Comparison of ENCODE assay signal across 31 cellular contexts in the genomic region with DNA sequence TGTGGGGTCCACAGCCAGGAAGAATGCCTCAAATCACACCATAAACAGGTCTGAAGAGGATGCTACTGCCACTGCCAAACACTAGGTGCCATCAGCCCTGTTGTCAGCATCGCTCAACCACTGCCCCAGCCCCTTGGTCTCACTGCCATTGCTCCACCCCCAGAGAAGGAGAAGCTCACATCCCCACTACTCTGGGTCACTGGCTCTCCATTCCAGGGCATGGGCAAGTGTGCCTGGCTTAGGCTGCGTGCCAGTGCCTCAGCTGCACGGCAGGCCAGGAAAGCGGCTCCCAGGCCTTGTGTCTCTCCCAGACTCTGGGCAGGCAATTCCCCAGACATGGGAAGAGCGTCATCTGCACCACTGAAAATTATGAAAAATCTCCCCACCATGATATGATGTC. TPM values are rescaled to one million over a fixed set of nuclear protein-coding genes. Genes with fewer than 3 reads are reported as not detected.
DNase-seq lines count a peak whose midpoint lies in the region; ATAC-seq and TF ChIP-seq lines count a peak whose summit lies in the region.
"Had no signal": no experiment of that assay in that cellular context is flagged by ENCODE, and none has a peak within 500 bp of the region (broad histone marks: within the 10 kb centered on the region; RNA-seq: fewer than 3 reads in every experiment).

No MANE protein-coding gene starts in this region.

- ATAC-seq in WTC11, result peak; percentile 85
- ATAC-seq in left lung, result peak; percentile 7
- ATAC-seq in sciatic nerve, result peak; percentile 9
- no peak for ATAC-seq in PC-3
- ATAC-seq: activated T-cell treated with anti-CD3 and anti-CD28 coated beads, Interleukin-2, amount 50 U/mL, for 72 hours; esophagus mucosa; foreskin keratinocyte; K562; Panc1 had no signal

- peak overlapping the region in 1 of 2 donors; percentile 56 for H3K4me3 ChIP-seq in left lung
- no peak overlapping the region for H3K4me3 ChIP-seq in PC-3 (ENCODE audit: low read length)
- H3K4me3 ChIP-seq in thyroid gland (replicated peaks in 1 of 3), result no peak overlapping the region
- H3K4me3 ChIP-seq: breast epithelium, K562, MG63, smooth muscle cell had no signal

- no peaks in the 10 kb centered on the region for H3K9me3 Mint-ChIP-seq in WTC11
- H3K9me3 Mint-ChIP-seq: activated B cell treated with CpG ODN at 0.5 μM for 24 hours; activated T-cell treated with anti-CD3 and anti-CD28 coated beads, Interleukin-2, amount 50 U/mL, for 72 hours; CD4-positive, CD25-positive, alpha-beta regulatory T cell; naive B cell; type B pancreatic cell had no signal

- H3K27ac ChIP-seq in left lung (peak overlapping the region in 1 of 2 donors; percentile 88), PC-3 (ENCODE audit: low read length) (no peak overlapping the region), thyroid gland (no peak overlapping the region)
- H3K27ac ChIP-seq: breast epithelium, foreskin keratinocyte had no signal

- H3K4me2 ChIP-seq in PC-3 (ENCODE audit: low read length), result no peak overlapping the region
- H3K4me2 ChIP-seq: smooth muscle cell had no signal

- 75 to 90% methylated on average over 5 of the region's 5 CpGs for WGBS in thyroid gland, 2 donors

- no TSS peak for BruUV-seq in PC-3 (replicated peaks; lab: Mats Ljungman, UMichigan)

- CTCF ChIA-PET in WTC11 (lab: Charles Lee) (interaction anchor here (1.0 to 1.3 kb wide), 2 partner anchors 31 to 48 kb away, joined by 3 read pairs; no protein-coding TSS in a partner anchor), PC-3 (lab: Charles Lee) (no interaction called here)

- peaks cover 3% of the 10 kb centered on the region; the same call in 1 of the 2 replicates for H3K4me1 Mint-ChIP-seq in WTC11

- H4K20me1 ChIP-seq in PC-3 (ENCODE audit: low read length), result no peaks in the 10 kb centered on the region

- DNase-seq in CD1c-positive myeloid dendritic cell (ENCODE audit: extremely low spot score), result peak; percentile 79
- DNase-seq in WTC11 (ENCODE audit: low spot score), result no peak
- DNase-seq in left lung, result peak in 1 of 2 donors; percentile 76
- no peak for DNase-seq in sciatic nerve (ENCODE audit: low spot score)
- DNase-seq in PC-3, result no peak
- no peak for DNase-seq in thyroid gland
- DNase-seq in GDM1 (lab: John Stamatoyannopoulos, UW), result no peak
- DNase-seq: activated B cell treated with CpG ODN at 0.5 μM for 24 hours; activated CD4-positive, alpha-beta T cell treated with anti-CD3 and anti-CD28 coated beads, Interleukin-2, amount 50 U/mL, for 1 hour; activated naive CD4-positive, alpha-beta T cell treated with Interleukin-2 at 50 U/mL for 16 hours; activated T-cell treated with anti-CD3 and anti-CD28 coated beads, Interleukin-2, amount 50 U/mL, for 72 hours; amniotic stem cell; CD4-positive, CD25-positive, alpha-beta regulatory T cell; EL; foreskin keratinocyte; mesendoderm; MG63; naive B cell; NCI-H1105 treated with DMSO at 0.1 percent for 48 hours; NCI-H1930; NCI-H524 treated with DMSO at 0.1 percent for 48 hours; SHP77 treated with DMSO at 0.1 percent for 48 hours; stimulated activated CD4-positive, alpha-beta T cell treated with anti-CD3 and anti-CD28 coated beads, Interleukin-2, amount 100 ng/mL, for 24 hours; T1000 had no signal

- H2AFZ ChIP-seq in PC-3 (ENCODE audit: low read length), result no peak overlapping the region

- H3K4me3 Mint-ChIP-seq in WTC11, result no peak overlapping the region
- H3K4me3 Mint-ChIP-seq: activated B cell treated with CpG ODN at 0.5 μM for 24 hours; activated T-cell treated with anti-CD3 and anti-CD28 coated beads, Interleukin-2, amount 50 U/mL, for 72 hours; CD4-positive, CD25-positive, alpha-beta regulatory T cell; type B pancreatic cell had no signal

- no peaks in the 10 kb centered on the region for H3K79me2 ChIP-seq in PC-3 (ENCODE audit: low read length)

- H3K36me3 ChIP-seq in left lung (peaks cover 0 to 14% of the 10 kb centered on the region in 2 donors), PC-3 (ENCODE audit: low read depth, low read length) (no peaks in the 10 kb centered on the region; the same call in 1 of the 2 replicates), thyroid gland (no peaks in the 10 kb centered on the region)
- H3K36me3 ChIP-seq: breast epithelium had no signal

- H3F3A ChIP-seq in PC-3 (ENCODE audit: low read length, unreplicated experiment), result no peaks in the 10 kb centered on the region

- no peak overlapping the region for H3K27ac Mint-ChIP-seq in WTC11
- H3K27ac Mint-ChIP-seq: activated B cell treated with CpG ODN at 0.5 μM for 24 hours, type B pancreatic cell had no signal

- H3K9ac ChIP-seq in PC-3 (ENCODE audit: low read length), result no peak overlapping the region

- no peaks in the 10 kb centered on the region for H3K9me3 ChIP-seq in left lung
- no peaks in the 10 kb centered on the region for H3K9me3 ChIP-seq in PC-3 (ENCODE audit: low read length)
- no peaks in the 10 kb centered on the region for H3K9me3 ChIP-seq in thyroid gland
- H3K9me3 ChIP-seq: breast epithelium, MG63 had no signal

- no peak for TF ChIP-seq POLR2A in thyroid gland (IDR thresholded peaks at IDR 0.05)

- POLR2A ChIA-PET in WTC11 (lab: Charles Lee), result no interaction called here
- POLR2A ChIA-PET in PC-3 (lab: Charles Lee; ENCODE audit: unreplicated experiment), result no interaction called here

- H3K9me2 ChIP-seq in PC-3 (replicated peaks; ENCODE audit: low read length), result no peaks in the 10 kb centered on the region

- TF ChIP-seq CTCF in WTC11 (IDR thresholded peaks at IDR 0.05) (no peak), left lung (IDR thresholded peaks at IDR 0.05) (no peak), PC-3 (conservative IDR thresholded peaks at IDR 0.05; ENCODE audit: low read depth, low read length) (no peak), thyroid gland (IDR thresholded peaks at IDR 0.05) (no peak)

- peaks cover 12% of the 10 kb centered on the region; the same call in 1 of the 2 replicates for H3K36me3 Mint-ChIP-seq in WTC11
- H3K36me3 Mint-ChIP-seq: naive B cell had no signal

- H3K27me3 Mint-ChIP-seq in WTC11 (ENCODE audit: low read depth), result no peaks in the 10 kb centered on the region
- H3K27me3 Mint-ChIP-seq: activated B cell treated with CpG ODN at 0.5 μM for 24 hours; CD4-positive, CD25-positive, alpha-beta regulatory T cell; naive B cell; type B pancreatic cell had no signal

- intact Hi-C loops in left lung (cut with DNase I) (loop anchor here in 1 of 2 donors (10.0 kb wide), 1 partner anchor 51 kb away; no protein-coding TSS in a partner anchor), sciatic nerve (cut with DNase I) (no loop called here), PC-3 (cut with micrococcal nuclease) (no loop called here), thyroid gland (cut with DNase I) (no loop called here)

- H3K4me1 ChIP-seq in left lung, result peaks cover 0 to 64% of the 10 kb centered on the region in 2 donors
- no peaks in the 10 kb centered on the region for H3K4me1 ChIP-seq in PC-3 (ENCODE audit: insufficient read depth, low read length)
- no peaks in the 10 kb centered on the region for H3K4me1 ChIP-seq in thyroid gland
- H3K4me1 ChIP-seq: breast epithelium had no signal

- no peaks in the 10 kb centered on the region for H3K27me3 ChIP-seq in left lung
- no peaks in the 10 kb centered on the region for H3K27me3 ChIP-seq in PC-3 (ENCODE audit: low read length)
- H3K27me3 ChIP-seq in thyroid gland, result no peaks in the 10 kb centered on the region
- H3K27me3 ChIP-seq: breast epithelium, foreskin keratinocyte, MG63 had no signal

TF ChIP-seq in WTC11, 78 proteins besides CTCF, POLR2A, EP300 and RAD21:
- no peak for TF ChIP-seq ZNF317 (CRISPR knock-in tag; IDR thresholded peaks at IDR 0.05; ENCODE audit: borderline replicate concordance, low read depth)
- no peak for TF ChIP-seq RELA (CRISPR knock-in tag; IDR thresholded peaks at IDR 0.05; ENCODE audit: borderline replicate concordance)

RNA-seq across cellular contexts. Expression of a gene that starts 1.2 kb away (rescaled TPM):
- 0.25 TPM in 1 of 3 replicates, not detected in the others for total RNA-seq in WTC11 (2021)
- total RNA-seq in left lung, result 10 to 100 TPM; 50.7 to 65.4 TPM
- 9.1 TPM for total RNA-seq in sciatic nerve
- total RNA-seq in PC-3 (2014; rRNA removed), result 0.36 TPM in 1 of 2 replicates, not detected in the other
- 1 to 10 TPM in 2 of 4 donors, under 1 TPM in 2; 0.56 to 1.4 (median 1.1) TPM for total RNA-seq in thyroid gland
- total RNA-seq: HT1080, K562, smooth muscle cell had no signal

RNA-seq across cellular contexts. Expression of a gene that starts 10.2 kb away (rescaled TPM):
- total RNA-seq in WTC11 (2021) (0.07 to 0.11 TPM (median 0.07 TPM) in 3 replicates), left lung (1 to 10 TPM in 1 of 2 donors, under 1 TPM in 1; 0.97 to 1.1 TPM), sciatic nerve (0.31 TPM), PC-3 (2014; rRNA removed) (not detected in 2 replicates), thyroid gland (under 1 TPM in 2 of 4 donors, not detected in 2; 0.13 to 0.40 TPM)
- total RNA-seq: CD4-positive, CD25-positive, alpha-beta regulatory T cell; K562; smooth muscle cell had no signal

RNA-seq across cellular contexts. Expression of a gene that starts 54.2 kb away (rescaled TPM):
- total RNA-seq in WTC11 (2021) (94.6 to 110 TPM (median 99.0 TPM) in 3 replicates), left lung (10 to 100 TPM; 93.7 to 99.3 TPM), sciatic nerve (80.1 TPM), PC-3 (2014; rRNA removed) (133 and 180 TPM in 2 replicates), thyroid gland (100 to 1,000 TPM; 139 to 196 (median 181) TPM)
